ENCODE assay signal across 1 cellular context in genomic region chr2:206239157-206239556, GRCh38.
TF ChIP-seq lines count a peak whose summit lies in the region.

No MANE protein-coding gene starts in this region.

TF ChIP-seq in K562, 482 proteins besides CTCF, POLR2A, EP300 and RAD21:
- no peak for TF ChIP-seq ZBTB12 (CRISPR knock-in tag; IDR thresholded peaks at IDR 0.05)
- no peak for TF ChIP-seq YY1 (IDR thresholded peaks at IDR 0.05; ENCODE audit: borderline replicate concordance in 1 of 3, control insufficient read depth in 1 of 3, extremely low read depth in 1 of 3, insufficient read depth in 3 of 3, insufficient read length in 1 of 3, insufficient replicate concordance in 2 of 3, low read depth in 1 of 3, low read length in 2 of 3)
- TF ChIP-seq PRMT5 (CRISPR knock-in tag; IDR thresholded peaks at IDR 0.05): no peak
- peak; percentile 24; the same call in 1 of the 2 replicates for TF ChIP-seq C11orf30 (IDR thresholded peaks at IDR 0.05; ENCODE audit: low read depth)
- TF ChIP-seq ZNF316 (IDR thresholded peaks at IDR 0.05): peak; percentile 43; the same call in 1 of the 2 replicates
- TF ChIP-seq POLR2AphosphoS5 (IDR thresholded peaks at IDR 0.05; ENCODE audit: control insufficient read depth, insufficient read depth, low read depth, low read length): no peak
- TF ChIP-seq CEBPG (CRISPR knock-in tag; IDR thresholded peaks at IDR 0.05): no peak
- TF ChIP-seq CEBPG (tag; conservative IDR thresholded peaks at IDR 0.05 in 1 of 2, IDR thresholded peaks at IDR 0.05 in 1 of 2): no peak
- no peak for TF ChIP-seq ZNF668 (CRISPR knock-in tag; IDR thresholded peaks at IDR 0.05)
- no peak for TF ChIP-seq ZNF212 (CRISPR knock-in tag; IDR thresholded peaks at IDR 0.05)
- TF ChIP-seq IFI16 (CRISPR knock-in tag; IDR thresholded peaks at IDR 0.05): no peak
- no peak for TF ChIP-seq ZNF124 (CRISPR knock-in tag; IDR thresholded peaks at IDR 0.05)
- no peak for TF ChIP-seq DPF2 (IDR thresholded peaks at IDR 0.05)
- TF ChIP-seq DMBX1 (CRISPR knock-in tag; IDR thresholded peaks at IDR 0.05; ENCODE audit: borderline replicate concordance): no peak
- no peak for TF ChIP-seq NR2C2 (CRISPR knock-in tag; IDR thresholded peaks at IDR 0.05)
- no peak for TF ChIP-seq NR2C2 (tag; IDR thresholded peaks at IDR 0.05)
